13 cellular contexts compared by ENCODE assay signal in the genomic region with DNA sequence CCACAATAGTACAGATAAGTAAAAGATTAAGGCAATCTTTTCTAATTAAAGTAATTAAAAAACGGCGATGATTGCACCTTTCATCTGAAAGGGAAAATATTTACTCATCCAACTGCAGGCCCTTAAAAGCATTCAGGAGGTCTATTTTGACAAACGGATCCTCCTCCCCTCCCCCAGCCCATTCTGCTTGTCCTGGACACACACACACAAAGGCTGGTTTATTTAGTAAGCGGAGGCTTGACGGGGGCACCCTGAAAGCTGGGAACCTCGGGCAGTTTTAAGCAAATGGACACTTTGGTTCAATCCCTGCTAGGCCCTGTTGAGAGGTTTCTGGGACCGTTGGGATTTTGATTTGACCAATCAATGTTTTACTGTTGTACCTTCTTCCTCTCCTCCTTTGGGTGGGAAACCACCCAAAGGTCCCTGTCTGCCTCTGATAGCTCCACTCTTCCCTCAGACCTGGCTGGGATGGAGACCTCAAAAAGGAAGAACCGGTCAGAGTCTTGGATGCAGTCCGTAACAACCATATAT.
A peak's percentile ranks its signal among the peaks of the same experiment; 100 is the strongest.
DNase-seq lines count a peak whose midpoint lies in the region; ATAC-seq, FAIRE-seq and TF ChIP-seq lines count a peak whose summit lies in the region.
"Had no signal": no experiment of that assay in that cellular context is flagged by ENCODE, and none has a peak within 500 bp of the region (broad histone marks: within the 10 kb centered on the region; RNA-seq: fewer than 3 reads in every experiment).

No MANE protein-coding gene starts in this region.

- H3K79me2 ChIP-seq in H1 (ENCODE audit: control insufficient read depth in 1 of 2, insufficient read depth in 2 of 2, low read length in 2 of 2), result no peaks in the 10 kb centered on the region

- no peak overlapping the region for H4K5ac ChIP-seq in H1 (ENCODE audit: insufficient read length, low read depth, low read length)

- POLR2A ChIA-PET in H1 (lab: Charles Lee; ENCODE audit: partially characterized antibody), result no interaction called here

- H3K27ac ChIP-seq in H1 (ENCODE audit: low read depth, low read length) (no peak overlapping the region), vagina (peak overlapping the region; percentile 91)

- intact Hi-C loops in Right ventricle myocardium inferior (cut with DNase I), result no loop called here
- intact Hi-C loops in Right ventricle myocardium superior (cut with DNase I), result no loop called here
- intact Hi-C loops in vagina (cut with DNase I), result no loop called here

- H2AFZ ChIP-seq in H1 (ENCODE audit: low read length), result no peak overlapping the region

- 0 out of 2 replicates have a peak overlapping the region, but pooled peaks have one; percentile 30 for H2BK12ac ChIP-seq in H1 (ENCODE audit: low read depth, low read length)

- H3K36me3 Mint-ChIP-seq in nephron (ENCODE audit: low read depth), result no peaks in the 10 kb centered on the region

- DNase-seq in Right ventricle myocardium inferior (ENCODE audit: missing footprints) (peak; percentile 49), Right ventricle myocardium superior (no peak), H1 (ENCODE audit: low read depth in 1 of 2, low spot score in 2 of 2) (no peak), vagina (ENCODE audit: extremely low spot score in 2 of 2) (no peak), GM19240 (ENCODE audit: insufficient read length, low spot score) (no peak), middle frontal gyrus (ENCODE audit: extremely low spot score, low spot score) (no peak), ureter (ENCODE audit: low spot score) (no peak)
- DNase-seq: activated CD4-positive, alpha-beta T cell treated with anti-CD3 and anti-CD28 coated beads, Interleukin-2, amount 50 U/mL, for 1 hour; amniotic stem cell; left lung; NCI-H2029 treated with DMSO at 0.1 percent for 48 hours had no signal

- CTCF ChIA-PET in H1 (lab: Charles Lee; ENCODE audit: partially characterized antibody), result interaction anchor here (0.7 to 13.3 kb wide), 29 partner anchors 9 to 301 kb away, joined by 3 to 217 read pairs (median 8); no protein-coding TSS in a partner anchor

- no peak for TF ChIP-seq RAD21 in H1 (IDR thresholded peaks at IDR 0.05 in 1 of 2, conservative IDR thresholded peaks at IDR 0.05 in 1 of 2; ENCODE audit: low read depth in 2 of 2, low read length in 2 of 2)

- H3K9me3 ChIP-seq in H1 (ENCODE audit: insufficient read depth in 2 of 2, low read depth in 1 of 2, low read length in 1 of 2), result no peaks in the 10 kb centered on the region
- H3K9me3 ChIP-seq in vagina, result no peaks in the 10 kb centered on the region
- H3K9me3 ChIP-seq: HAP-1, left lung had no signal

- H3K9ac ChIP-seq in H1 (replicated peaks in 1 of 4; ENCODE audit: extremely low read depth in 1 of 4, low read depth in 3 of 4, low read length in 3 of 4), result no peak overlapping the region

- no peaks in the 10 kb centered on the region for H3K79me1 ChIP-seq in H1 (ENCODE audit: low read depth, low read length)

- no peaks in the 10 kb centered on the region for H3K36me3 ChIP-seq in H1 (ENCODE audit: control insufficient read depth in 2 of 4, insufficient read depth in 4 of 4, low read length in 3 of 4)
- H3K36me3 ChIP-seq in vagina, result no peaks in the 10 kb centered on the region
- H3K36me3 ChIP-seq: left lung had no signal

- peak overlapping the region; percentile 23; the same call in 1 of the 2 replicates for H2BK20ac ChIP-seq in H1 (ENCODE audit: low read length)

- H4K91ac ChIP-seq in H1 (replicated peaks; ENCODE audit: insufficient read length, low read length), result peak overlapping the region; percentile 5

- H4K8ac ChIP-seq in H1 (ENCODE audit: extremely low read depth, insufficient read depth, low read length), result no peak overlapping the region

- TF ChIP-seq POLR2A in H1 (IDR thresholded peaks at IDR 0.05; ENCODE audit: control extremely low read depth in 1 of 2, low read depth in 2 of 2, low read length in 2 of 2) (no peak), vagina (IDR thresholded peaks at IDR 0.05) (no peak)

- H2BK120ac ChIP-seq in H1 (replicated peaks; ENCODE audit: low read depth, low read length), result no peak overlapping the region

- H2AK5ac ChIP-seq in H1 (ENCODE audit: low read depth, low read length), result no peak overlapping the region

- no peak overlapping the region for H3K4me3 ChIP-seq in H1 (ENCODE audit: extremely low read depth in 1 of 4, insufficient read depth in 2 of 4, low read depth in 3 of 4, low read length in 4 of 4)
- no peak overlapping the region for H3K4me3 ChIP-seq in vagina
- H3K4me3 ChIP-seq: HAP-1, left lung had no signal

- H3K27me3 ChIP-seq in H1 (replicated peaks in 1 of 4; ENCODE audit: control insufficient read depth in 3 of 4, extremely low read depth in 1 of 4, insufficient read depth in 3 of 4, low read length in 3 of 4), result no peaks in the 10 kb centered on the region
- no peaks in the 10 kb centered on the region for H3K27me3 ChIP-seq in vagina

- no peaks in the 10 kb centered on the region for H4K20me1 ChIP-seq in H1 (replicated peaks in 1 of 2; ENCODE audit: control insufficient read depth in 1 of 2, insufficient read depth in 2 of 2, low read length in 2 of 2)

- no peak overlapping the region for H3K4ac ChIP-seq in H1 (replicated peaks; ENCODE audit: insufficient read length, low read depth, low read length)

- WGBS in H1 (ENCODE audit: extremely low coverage in 1 of 2, insufficient coverage in 1 of 2, insufficient read length in 1 of 2, insufficient replicate concordance in 2 of 2, low coverage in 1 of 2, low lambda C conversion rate in 2 of 2, missing lambda C conversion rate in 1 of 2), 2 experiments, result 74% methylated on average over 9 of the region's 9 CpGs; no CpG with 5 or more reads in 1 of the 2 experiments

- no peak for FAIRE-seq in H1 (lab: Jason Lieb, UNC)

- no peak for TF ChIP-seq CTCF in H1 (IDR thresholded peaks at IDR 0.05; ENCODE audit: control extremely low read depth in 1 of 3, insufficient read depth in 1 of 3, low read depth in 1 of 3, low read length in 3 of 3)
- TF ChIP-seq CTCF in nephron (IDR thresholded peaks at IDR 0.05; ENCODE audit: unreplicated experiment in 3 of 3), result no peak
- TF ChIP-seq CTCF in vagina (IDR thresholded peaks at IDR 0.05), result no peak

- TF ChIP-seq EP300 in H1 (IDR thresholded peaks at IDR 0.05; ENCODE audit: borderline replicate concordance in 1 of 2, low read depth in 2 of 2, low read length in 2 of 2), result no peak

- H3K27ac Mint-ChIP-seq in nephron, result peak overlapping the region; percentile 98 to 99 (median 99)

- no peak overlapping the region for H3K23ac ChIP-seq in H1 (ENCODE audit: insufficient read length)

- no peak overlapping the region for H3K14ac ChIP-seq in H1 (ENCODE audit: insufficient read length)

- no peak overlapping the region for H3K4me2 ChIP-seq in H1 (ENCODE audit: insufficient read depth in 1 of 2, low read depth in 2 of 2, low read length in 2 of 2)

- H3K56ac ChIP-seq in H1 (replicated peaks; ENCODE audit: insufficient read length, low read depth, low read length), result no peak overlapping the region

- peak overlapping the region; percentile 20; the same call in 1 of the 2 replicates for H2BK5ac ChIP-seq in H1 (ENCODE audit: low read depth, low read length)

- H3K4me1 ChIP-seq in H1 (replicated peaks in 1 of 4; ENCODE audit: control insufficient read depth in 3 of 4, insufficient read depth in 4 of 4, low read length in 3 of 4), result peaks cover 31 to 52% (median 43%) of the 10 kb centered on the region in 4 experiments
- H3K4me1 ChIP-seq in vagina, result peaks cover 100% of the 10 kb centered on the region

- H3K4me1 Mint-ChIP-seq in nephron, result peaks cover 90% of the 10 kb centered on the region

- H2BK15ac ChIP-seq in H1 (ENCODE audit: low read length), result 0 out of 2 replicates have a peak overlapping the region, but pooled peaks have one; percentile 19

- peak overlapping the region; percentile 24; the same call in 1 of the 2 replicates for H3K18ac ChIP-seq in H1 (ENCODE audit: extremely low read depth, low read length)

- ATAC-seq in Right ventricle myocardium inferior (no peak), Right ventricle myocardium superior (ENCODE audit: poor library complexity) (no peak)
- ATAC-seq: left lung had no signal

- H3K23me2 ChIP-seq in H1 (ENCODE audit: low read depth, low read length), result no peaks in the 10 kb centered on the region

- peaks cover 4% of the 10 kb centered on the region for H3K27me3 Mint-ChIP-seq in nephron (ENCODE audit: low read depth)

- no peaks in the 10 kb centered on the region for H3K9me3 Mint-ChIP-seq in nephron

- peak overlapping the region in 2 of 3 experiments; percentile 21 to 61 for H3K4me3 Mint-ChIP-seq in nephron

TF ChIP-seq in H1, 55 proteins besides CTCF, POLR2A, EP300 and RAD21:
- TF ChIP-seq RBBP5 (IDR thresholded peaks at IDR 0.05; ENCODE audit: borderline replicate concordance, low read depth, low read length) (no peak), JUND (IDR thresholded peaks at IDR 0.05; ENCODE audit: low read length) (no peak), BCL11A (IDR thresholded peaks at IDR 0.05; ENCODE audit: low read depth in 2 of 2, low read length in 2 of 2) (no peak), BRCA1 (IDR thresholded peaks at IDR 0.05; ENCODE audit: low read depth, low read length) (no peak), SP4 (IDR thresholded peaks at IDR 0.05; ENCODE audit: low read length) (no peak), TAF7 (optimal IDR thresholded peaks at IDR 0.05; ENCODE audit: borderline replicate concordance, low read depth, low read length) (no peak), SUZ12 (IDR thresholded peaks at IDR 0.05; ENCODE audit: low read length) (no peak), KDM5A (IDR thresholded peaks at IDR 0.05; ENCODE audit: low read length) (no peak), GTF2F1 (IDR thresholded peaks at IDR 0.05; ENCODE audit: borderline replicate concordance, low read depth, low read length) (no peak), TAF1 (IDR thresholded peaks at IDR 0.05; ENCODE audit: low read depth, low read length) (no peak), RXRA (IDR thresholded peaks at IDR 0.05; ENCODE audit: insufficient read depth, low read depth, low read length) (no peak)
